In genomic region chr11:65316311-65316978, GRCh38 we compare ENCODE assay signal across 8 cellular contexts. TPM values are rescaled to one million over a fixed set of nuclear protein-coding genes. Genes with fewer than 3 reads are reported as not detected.
A peak's percentile ranks its signal among the peaks of the same experiment; 100 is the strongest.
DNase-seq lines count a peak whose midpoint lies in the region; ATAC-seq and TF ChIP-seq lines count a peak whose summit lies in the region.

No MANE protein-coding gene starts in this region.

- CTCF ChIA-PET in Caco-2 (lab: Charles Lee), result interaction anchor here (0.7 to 6.5 kb wide), 8 partner anchors 9 to 51 kb away, joined by 3 to 337 read pairs (median 12); partner anchors contain the start of gene DPF2

- no peaks in the 10 kb centered on the region for H3K9me3 Mint-ChIP-seq in Caco-2 (ENCODE audit: unreplicated experiment)

- H3K27ac Mint-ChIP-seq in Caco-2 (ENCODE audit: unreplicated experiment), result peak overlapping the region; percentile 80

- H3K9ac ChIP-seq in OCI-LY3 (ENCODE audit: low read length), result no peak overlapping the region

- H3K27ac ChIP-seq in OCI-LY3 (ENCODE audit: low read length) (no peak overlapping the region), esophagus (ENCODE audit: low read depth in 2 of 2, low read length in 1 of 2) (peak overlapping the region; percentile 77 to 92)

- H3K27me3 ChIP-seq in Caco-2 (replicated peaks; ENCODE audit: control insufficient read depth, insufficient read depth, low read length) (no peaks in the 10 kb centered on the region), OCI-LY3 (ENCODE audit: low read depth, low read length) (peaks cover 24% of the 10 kb centered on the region), esophagus (ENCODE audit: control insufficient read depth in 1 of 2, insufficient read depth in 2 of 2, low read length in 2 of 2) (no peaks in the 10 kb centered on the region)

- no TSS peak for BruUV-seq in Caco-2 (replicated peaks; lab: Mats Ljungman, UMichigan)

- H2AFZ ChIP-seq in OCI-LY3 (ENCODE audit: low read depth, low read length), result no peak overlapping the region

- POLR2A ChIA-PET in Caco-2 (lab: Charles Lee), result interaction anchor here (1.0 to 3.1 kb wide), 5 partner anchors 22 to 55 kb away, joined by 3 to 81 read pairs (median 5); partner anchors contain the start of gene POLA2

- no peaks in the 10 kb centered on the region for H3K27me3 Mint-ChIP-seq in Caco-2 (ENCODE audit: insufficient read depth, unreplicated experiment)

- peaks cover 55% of the 10 kb centered on the region for H3K36me3 Mint-ChIP-seq in Caco-2 (ENCODE audit: insufficient read depth, unreplicated experiment)

- H3K4me1 ChIP-seq in Caco-2, result peaks cover 23% of the 10 kb centered on the region
- peaks cover 10% of the 10 kb centered on the region for H3K4me1 ChIP-seq in OCI-LY3 (ENCODE audit: low read length)
- H3K4me1 ChIP-seq in esophagus (ENCODE audit: control insufficient read depth in 2 of 2, insufficient read depth in 2 of 2, low read length in 1 of 2), result peaks cover 0 to 13% of the 10 kb centered on the region in 2 donors

- peaks cover 6% of the 10 kb centered on the region for H3K36me3 ChIP-seq in Caco-2 (ENCODE audit: control insufficient read depth, insufficient read depth, low read length)
- no peaks in the 10 kb centered on the region for H3K36me3 ChIP-seq in OCI-LY3 (replicated peaks; ENCODE audit: low read depth, low read length)
- peaks cover 0 to 8% of the 10 kb centered on the region in 2 donors for H3K36me3 ChIP-seq in esophagus (ENCODE audit: control insufficient read depth in 2 of 2, insufficient read depth in 2 of 2, low read length in 1 of 2)

- H3K79me2 ChIP-seq in OCI-LY3 (ENCODE audit: low read length), result no peaks in the 10 kb centered on the region

- DNase-seq in Caco-2 (no peak), omental fat pad (ENCODE audit: low spot score) (no peak), NCI-H1105 treated with DMSO at 0.1 percent for 48 hours (lab: John Stamatoyannopoulos, UW) (no peak), NCI-H446 (lab: John Stamatoyannopoulos, UW) (no peak)
- no peak for DNase-seq in stimulated activated CD4-positive, alpha-beta T cell treated with anti-CD3 and anti-CD28 coated beads, Interleukin-1b, Interleukin-23, amount 100 ng/mL, for 48 hours

- peak overlapping the region; percentile 87 for H3K4me2 ChIP-seq in OCI-LY3 (ENCODE audit: low read length)

- no peak for TF ChIP-seq CTCF in Caco-2 (IDR thresholded peaks at IDR 0.05; ENCODE audit: insufficient read depth in 1 of 2, low read depth in 1 of 2, low read length in 1 of 2, severe bottlenecking in 1 of 2, unreplicated experiment in 1 of 2)
- TF ChIP-seq CTCF in OCI-LY3 (IDR thresholded peaks at IDR 0.05; ENCODE audit: low read depth, low read length), result no peak
- TF ChIP-seq CTCF in omental fat pad (IDR thresholded peaks at IDR 0.05), result no peak

- WGBS in esophagus, 2 donors, result 23 to 36% methylated on average over 18 of the region's 18 CpGs

- intact Hi-C loops in Caco-2 (cut with micrococcal nuclease; ENCODE audit: unreplicated experiment), result no loop called here

- peak overlapping the region; percentile 99 for H3K4me3 ChIP-seq in Caco-2 (ENCODE audit: low read depth, low read length)
- H3K4me3 ChIP-seq in OCI-LY3 (ENCODE audit: low read length), result peak overlapping the region; percentile 82
- peak overlapping the region; percentile 67 to 91 for H3K4me3 ChIP-seq in esophagus (ENCODE audit: low read depth in 1 of 2, low read length in 2 of 2)

- H4K20me1 ChIP-seq in OCI-LY3 (ENCODE audit: insufficient read depth, low read length), result no peaks in the 10 kb centered on the region

- H3K9me3 ChIP-seq in Caco-2 (no peaks in the 10 kb centered on the region), OCI-LY3 (ENCODE audit: insufficient read depth, low read length) (no peaks in the 10 kb centered on the region), esophagus (ENCODE audit: control insufficient read depth in 2 of 2, insufficient read depth in 1 of 2, low read depth in 1 of 2, low read length in 1 of 2) (no peaks in the 10 kb centered on the region)

- peak overlapping the region; percentile 81 for H3K4me3 Mint-ChIP-seq in Caco-2 (ENCODE audit: unreplicated experiment)

- peak; percentile 26 for ATAC-seq in omental fat pad (ENCODE audit: low FRiP score)
- ATAC-seq in GM19324 (IDR thresholded peaks at IDR 0.05; ENCODE audit: low FRiP score, unreplicated experiment), result no peak

- H3K4me1 Mint-ChIP-seq in Caco-2 (ENCODE audit: low read depth, unreplicated experiment), result peaks cover 21% of the 10 kb centered on the region

RNA-seq across cellular contexts. Expression of gene CDC42EP2, which starts 1.8 kb away (rescaled TPM):
- total RNA-seq in Caco-2 (2022) (38.0 and 40.7 TPM in 2 replicates), omental fat pad (100 to 1,000 TPM in 1 of 4 donors, 10 to 100 TPM in 3; 44.0 to 120 (median 68.6) TPM)
- 1 to 10 TPM; 4.4 to 4.7 TPM for polyA plus RNA-seq in esophagus

RNA-seq across cellular contexts. Expression of gene DPF2, which starts 17.2 kb away (rescaled TPM):
- total RNA-seq in Caco-2 (2022), result 64.2 and 65.3 TPM in 2 replicates
- 10 to 100 TPM; 12.2 to 17.4 TPM for polyA plus RNA-seq in esophagus
- 10 to 100 TPM; 23.3 to 32.9 (median 27.3) TPM for total RNA-seq in omental fat pad

RNA-seq across cellular contexts. Expression of gene TIGD3, which starts 38.1 kb away (rescaled TPM):
- 3.0 and 3.2 TPM in 2 replicates for total RNA-seq in Caco-2 (2022)
- polyA plus RNA-seq in esophagus, result under 1 TPM; 0.10 to 0.16 TPM
- 1 to 10 TPM in 1 of 4 donors, under 1 TPM in 3; 0.36 to 2.0 (median 0.50) TPM for total RNA-seq in omental fat pad

RNA-seq across cellular contexts. Expression of gene POLA2, which starts 54.7 kb away (rescaled TPM):
- total RNA-seq in Caco-2 (2022), result 23.2 and 25.3 TPM in 2 replicates
- polyA plus RNA-seq in esophagus, result 1 to 10 TPM; 8.5 to 9.2 TPM
- total RNA-seq in omental fat pad, result 10 to 100 TPM in 1 of 4 donors, 1 to 10 TPM in 3; 3.5 to 13.7 (median 6.9) TPM
